ENCODE assay signal across 18 cellular contexts in the genomic region with DNA sequence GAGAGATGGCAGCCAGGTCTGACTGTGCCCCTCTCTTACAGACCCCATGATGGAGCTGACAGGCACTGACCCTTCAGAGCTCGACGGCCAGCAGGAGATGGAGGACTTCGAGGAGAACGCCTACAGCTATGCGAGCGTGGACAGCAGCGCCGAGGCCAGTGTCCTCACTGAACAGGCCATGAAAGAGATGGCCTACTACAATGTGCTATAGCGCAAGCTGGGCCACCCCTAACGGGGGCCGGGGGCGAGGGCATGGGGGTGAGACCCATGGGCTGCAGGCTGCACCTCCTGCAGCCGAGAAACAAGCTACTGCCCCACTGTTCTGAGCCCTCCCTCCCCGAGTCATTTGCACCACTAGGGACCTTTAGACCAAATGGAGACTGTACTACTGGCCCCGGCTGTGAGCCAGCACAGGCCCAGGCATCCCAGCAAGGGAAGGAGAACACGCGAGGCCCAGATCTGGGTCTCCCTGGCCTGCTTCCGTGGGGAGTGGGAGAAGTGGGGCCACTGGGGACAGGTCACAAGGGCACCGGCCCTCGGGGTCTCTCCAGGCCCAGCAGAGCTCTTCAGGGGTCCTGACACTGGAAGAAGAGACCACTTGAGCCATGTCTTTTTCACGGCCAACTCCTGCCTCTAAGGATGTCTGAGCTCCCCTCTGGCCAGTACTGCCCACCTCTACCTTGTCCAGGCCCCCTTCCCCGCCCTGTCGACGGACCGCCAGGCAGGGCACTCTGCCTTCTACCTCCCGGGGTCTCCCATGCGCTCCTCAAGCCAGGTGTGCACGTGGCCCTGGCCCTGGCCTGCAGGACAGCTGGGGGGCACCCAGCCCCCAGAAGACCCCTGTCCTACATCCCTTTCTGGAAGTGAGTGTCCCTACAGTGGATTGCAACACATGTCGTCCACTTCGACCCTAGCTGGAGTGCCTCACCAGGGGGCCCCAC. TPM values are rescaled to one million over a fixed set of nuclear protein-coding genes. Genes with fewer than 3 reads are reported as not detected.
DNase-seq lines count a peak whose midpoint lies in the region; ATAC-seq, FAIRE-seq and TF ChIP-seq lines count a peak whose summit lies in the region.
"Had no signal": no experiment of that assay in that cellular context is flagged by ENCODE, and none has a peak within 500 bp of the region (broad histone marks: within the 10 kb centered on the region; RNA-seq: fewer than 3 reads in every experiment).

No MANE protein-coding gene starts in this region.

- H4K20me1 ChIP-seq in K562 (replicated peaks; ENCODE audit: control insufficient read depth, insufficient read depth, low read length): no peaks in the 10 kb centered on the region

- H3K9me1 ChIP-seq in K562 (ENCODE audit: control insufficient read depth, insufficient read depth, low read length): no peaks in the 10 kb centered on the region

- H3K9me3 ChIP-seq in K562 (replicated peaks; ENCODE audit: control insufficient read depth, insufficient read depth, low read depth, low read length) (no peaks in the 10 kb centered on the region), lower lobe of right lung (no peaks in the 10 kb centered on the region), aorta (ENCODE audit: control insufficient read depth, low read length) (no peaks in the 10 kb centered on the region)
- H3K9me3 ChIP-seq: BLaER1 had no signal

- peaks cover 17% of the 10 kb centered on the region; the same call in 2 of the 3 replicates for H3K36me3 ChIP-seq in K562 (ENCODE audit: control insufficient read depth, insufficient read depth, low read length)
- H3K36me3 ChIP-seq in lower lobe of right lung: peaks cover 92% of the 10 kb centered on the region
- no peaks in the 10 kb centered on the region for H3K36me3 ChIP-seq in aorta (ENCODE audit: control insufficient read depth in 1 of 2, insufficient read depth in 2 of 2, low read length in 1 of 2)

- DNase-seq in Right ventricle myocardium inferior (ENCODE audit: missing footprints) (peak; percentile 55), Right ventricle myocardium superior (no peak), K562 (ENCODE audit: extremely low read depth in 1 of 4, low spot score in 3 of 4) (no peak), lower lobe of right lung (no peak), aorta (no peak), occipital lobe (lab: John Stamatoyannopoulos, UW) (no peak), NCI-H69 (lab: John Stamatoyannopoulos, UW) (no peak)
- DNase-seq: CD8-positive, alpha-beta memory T cell; GDM1; NCI-H187; NCI-H345; NCI-H526 treated with DMSO at 0.1 percent for 48 hours; SIG-M5 had no signal

- no peak for FAIRE-seq in K562 (lab: Jason Lieb, UNC)
- FAIRE-seq: A204.1, GM12891, RCC 7860 had no signal

- H3K4me3 ChIP-seq in K562 (no peak overlapping the region), lower lobe of right lung (no peak overlapping the region), aorta (ENCODE audit: low read length in 2 of 2) (no peak overlapping the region)
- H3K4me3 ChIP-seq: BLaER1 had no signal

- POLR2A ChIA-PET in K562 (lab: Yijun Ruan, JAX): interaction anchor here (0.6 to 1.3 kb wide), 6 partner anchors 8 to 342 kb away, joined by 3 to 6 read pairs (median 3); no protein-coding TSS in a partner anchor

- no peak overlapping the region for H3K27ac ChIP-seq in K562 (ENCODE audit: extremely low read depth, low read depth, low read length)
- peak overlapping the region; percentile 2 for H3K27ac ChIP-seq in lower lobe of right lung
- no peak overlapping the region for H3K27ac ChIP-seq in aorta (ENCODE audit: low read depth in 1 of 2, low read length in 2 of 2)
- H3K27ac ChIP-seq: BLaER1 had no signal

- no peaks in the 10 kb centered on the region for H3K79me2 ChIP-seq in K562 (ENCODE audit: control insufficient read depth, insufficient read depth, low read length)

- TF ChIP-seq POLR2A in K562 (conservative IDR thresholded peaks at IDR 0.05): no peak

- 88% methylated on average over 22 of the region's 30 CpGs for WGBS in K562 (ENCODE audit: insufficient coverage, low coverage, missing lambda C conversion rate)
- 84 to 87% methylated on average over 25 to 30 of the region's 30 CpGs for WGBS in aorta, 2 donors

- no peak for TF ChIP-seq EP300 in K562 (IDR thresholded peaks at IDR 0.05; ENCODE audit: low read length)

- CTCF ChIA-PET in K562 (lab: Yijun Ruan, JAX; ENCODE audit: low intra/inter-chr PET ratio): interaction anchor here (0.7 kb wide), 1 partner anchor 10 kb away, joined by 3 read pairs; no protein-coding TSS in a partner anchor

- TF ChIP-seq RAD21 in K562 (CRISPR knock-in tag; conservative IDR thresholded peaks at IDR 0.05 in 1 of 2, IDR thresholded peaks at IDR 0.05 in 1 of 2): no peak

- H3K9ac ChIP-seq in K562 (ENCODE audit: insufficient read depth in 1 of 2, low read depth in 2 of 2, low read length in 2 of 2): 0 out of 4 replicates have a peak overlapping the region, but pooled peaks of 1 of the 2 experiments have one; percentile 7
- H3K9ac ChIP-seq: BLaER1 had no signal

- H3K4me1 ChIP-seq in K562 (replicated peaks in 1 of 2; ENCODE audit: control insufficient read depth in 2 of 2, insufficient read depth in 2 of 2, low read length in 2 of 2): peaks cover 0 to 24% of the 10 kb centered on the region in 2 experiments; a peak in 1 of 5 replicates
- H3K4me1 ChIP-seq in lower lobe of right lung: peaks cover 13% of the 10 kb centered on the region
- no peaks in the 10 kb centered on the region for H3K4me1 ChIP-seq in aorta (ENCODE audit: control insufficient read depth in 1 of 2, insufficient read depth in 2 of 2, low read length in 2 of 2)

- in situ Hi-C loops in K562 (cut with MboI): loop anchor here (10.0 kb wide), 1 partner anchor 345 kb away; no protein-coding TSS in a partner anchor

- no peak for TF ChIP-seq CTCF in K562 (IDR thresholded peaks at IDR 0.05 in 2 of 3, conservative IDR thresholded peaks at IDR 0.05 in 1 of 3; ENCODE audit: insufficient read depth in 2 of 3, low read depth in 1 of 3, low read length in 3 of 3)
- TF ChIP-seq CTCF in lower lobe of right lung (IDR thresholded peaks at IDR 0.05): no peak

- no peak overlapping the region for H3K4me2 ChIP-seq in K562 (ENCODE audit: insufficient read depth, low read length)
- H3K4me2 ChIP-seq: BLaER1 had no signal

- H3K27me3 ChIP-seq in K562 (ENCODE audit: control insufficient read depth in 2 of 2, insufficient read depth in 2 of 2, low read length in 2 of 2): no peaks in the 10 kb centered on the region
- H3K27me3 ChIP-seq in lower lobe of right lung (ENCODE audit: low read depth): no peaks in the 10 kb centered on the region
- no peaks in the 10 kb centered on the region for H3K27me3 ChIP-seq in aorta (ENCODE audit: control insufficient read depth in 1 of 2, insufficient read depth in 2 of 2, low read length in 1 of 2)
- H3K27me3 ChIP-seq: BLaER1 had no signal

- intact Hi-C loops in Right ventricle myocardium inferior (cut with DNase I) (loop anchor here (10.0 kb wide), 1 partner anchor 185 kb away; a partner anchor contains a TSS), Right ventricle myocardium superior (cut with DNase I) (no loop called here), K562 (cut with micrococcal nuclease) (no loop called here), lower lobe of right lung (cut with DNase I) (loop anchor here (10.0 kb wide), 1 partner anchor 185 kb away; a partner anchor contains a TSS), aorta (cut with DNase I) (loop anchor here (5.0 to 10.0 kb wide), 3 partner anchors 168 to 335 kb away; a partner anchor contains a TSS)

- H2AFZ ChIP-seq in K562 (ENCODE audit: low read depth, low read length): no peak overlapping the region

- ATAC-seq in Right ventricle myocardium inferior (peak; percentile 14), Right ventricle myocardium superior (ENCODE audit: poor library complexity) (no peak), K562 (peak; percentile 22; the same call in 1 of the 3 replicates), lower lobe of right lung (peak in 1 of 2 donors; percentile 2), aorta (ENCODE audit: low FRiP score) (peak; percentile 24), HG02840 (IDR thresholded peaks at IDR 0.05; ENCODE audit: low FRiP score, unreplicated experiment) (no peak)

- BruUV-seq in K562 (replicated peaks; lab: Mats Ljungman, UMichigan): no TSS peak

TF ChIP-seq in K562, 482 proteins besides CTCF, POLR2A, EP300 and RAD21 (continues in another document):
- peak; percentile 51 for TF ChIP-seq POLR2G (IDR thresholded peaks at IDR 0.05; ENCODE audit: low read depth, low read length)
- TF ChIP-seq, protein P1, sequence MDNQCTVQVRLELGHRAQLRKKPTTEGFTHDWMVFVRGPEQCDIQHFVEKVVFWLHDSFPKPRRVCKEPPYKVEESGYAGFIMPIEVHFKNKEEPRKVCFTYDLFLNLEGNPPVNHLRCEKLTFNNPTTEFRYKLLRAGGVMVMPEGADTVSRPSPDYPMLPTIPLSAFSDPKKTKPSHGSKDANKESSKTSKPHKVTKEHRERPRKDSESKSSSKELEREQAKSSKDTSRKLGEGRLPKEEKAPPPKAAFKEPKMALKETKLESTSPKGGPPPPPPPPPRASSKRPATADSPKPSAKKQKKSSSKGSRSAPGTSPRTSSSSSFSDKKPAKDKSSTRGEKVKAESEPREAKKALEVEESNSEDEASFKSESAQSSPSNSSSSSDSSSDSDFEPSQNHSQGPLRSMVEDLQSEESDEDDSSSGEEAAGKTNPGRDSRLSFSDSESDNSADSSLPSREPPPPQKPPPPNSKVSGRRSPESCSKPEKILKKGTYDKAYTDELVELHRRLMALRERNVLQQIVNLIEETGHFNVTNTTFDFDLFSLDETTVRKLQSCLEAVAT (IDR thresholded peaks at IDR 0.05): no peak

RNA-seq across cellular contexts. Expression of a gene that starts 22.4 kb away (rescaled TPM):
- total RNA-seq in Right ventricle myocardium inferior (1,173 TPM), Right ventricle myocardium superior (1,067 TPM), K562 (2014; rRNA removed) (59.2 and 74.5 TPM in 2 replicates), K562 (2014; rRNA removed; fragmentation: Illumina TruSeq; extraction: Trizol) (34.2 and 41.2 TPM in 2 replicates), K562 (2015; rRNA removed; fragmentation: Illumina TruSeq; extraction: Trizol) (72.3 and 72.6 TPM in 2 replicates), K562 (2021) (76.7 and 80.4 TPM in 2 replicates), lower lobe of right lung (46.7 TPM), aorta (10 to 100 TPM; 36.5 to 37.5 TPM), occipital lobe (65.7 TPM)
- 8.3 and 17.4 TPM in 2 replicates for total RNA-seq in K562 (2011; cell fraction: chromatin; rRNA removed; ENCODE audit: low replicate concordance)
- total RNA-seq in K562 (2011; cell fraction: nucleolus; rRNA removed): 17.3 and 17.6 TPM in 2 replicates
- 13.9 and 15.0 TPM in 2 replicates for total RNA-seq in K562 (2011; cell fraction: nucleoplasm; rRNA removed)
- polyA plus RNA-seq in K562 (2011; rRNA removed) (99.9 and 181 TPM in 2 replicates), K562 (2014; fragmentation: Illumina TruSeq; extraction: Trizol) (83.0 and 84.4 TPM in 2 replicates), K562 (2014; fragmentation: Nextera tagmentation; extraction: Ambion mirVana) (1 to 10 TPM in 1 of 2 experiments, under 1 TPM in 1; 0.70 to 3.1 TPM), K562 (2014; rRNA removed) (51.1 and 52.3 TPM in 2 replicates), aorta (10 to 100 TPM; 18.8 to 26.3 TPM)
- polyA plus RNA-seq in K562 (2011; cell fraction: cytosol; rRNA removed): 113 and 128 TPM in 2 replicates
- 68.2 and 102 TPM in 2 replicates for polyA plus RNA-seq in K562 (2011; cell fraction: nucleus; rRNA removed)
- 68.8 and 135 TPM in 2 replicates for polyA plus RNA-seq in K562 (2012)
- polyA minus RNA-seq in K562 (2011; rRNA and poly(A)+ RNA removed): 62.2 and 82.4 TPM in 2 replicates
- polyA minus RNA-seq in K562 (2011; cell fraction: cytosol; rRNA and poly(A)+ RNA removed): 51.4 and 98.5 TPM in 2 replicates
- polyA minus RNA-seq in K562 (2011; cell fraction: nucleus; rRNA and poly(A)+ RNA removed): 7.0 and 20.3 TPM in 2 replicates

Comparison
In these comparisons a context has a peak if more than half of its experiments do, and no peak if none do; other contexts are left out.
1. ATAC-seq: peak in Right ventricle myocardium inferior (single experiment), K562 (single experiment) and aorta (single experiment); none in Right ventricle myocardium superior (single experiment) and HG02840 (single experiment).
2. intact Hi-C loops: an anchor here in Right ventricle myocardium inferior (10.0 kb wide), lower lobe of right lung (10.0 kb wide) and aorta (5.0 to 10.0 kb wide); none called in Right ventricle myocardium superior and K562.
3. RNA of a gene that starts 22.4 kb away (total RNA-seq): 1,173 TPM in Right ventricle myocardium inferior (single experiment) and 1,067 TPM in Right ventricle myocardium superior (single experiment); 8.3 to 80.4 TPM in K562, 65.7 TPM in occipital lobe (single experiment), 46.7 TPM in lower lobe of right lung (single experiment) and 36.5 to 37.5 TPM in aorta; every median in the first group is over 10 times any median in the second.